8 cellular contexts compared by ENCODE assay signal in the genomic region with DNA sequence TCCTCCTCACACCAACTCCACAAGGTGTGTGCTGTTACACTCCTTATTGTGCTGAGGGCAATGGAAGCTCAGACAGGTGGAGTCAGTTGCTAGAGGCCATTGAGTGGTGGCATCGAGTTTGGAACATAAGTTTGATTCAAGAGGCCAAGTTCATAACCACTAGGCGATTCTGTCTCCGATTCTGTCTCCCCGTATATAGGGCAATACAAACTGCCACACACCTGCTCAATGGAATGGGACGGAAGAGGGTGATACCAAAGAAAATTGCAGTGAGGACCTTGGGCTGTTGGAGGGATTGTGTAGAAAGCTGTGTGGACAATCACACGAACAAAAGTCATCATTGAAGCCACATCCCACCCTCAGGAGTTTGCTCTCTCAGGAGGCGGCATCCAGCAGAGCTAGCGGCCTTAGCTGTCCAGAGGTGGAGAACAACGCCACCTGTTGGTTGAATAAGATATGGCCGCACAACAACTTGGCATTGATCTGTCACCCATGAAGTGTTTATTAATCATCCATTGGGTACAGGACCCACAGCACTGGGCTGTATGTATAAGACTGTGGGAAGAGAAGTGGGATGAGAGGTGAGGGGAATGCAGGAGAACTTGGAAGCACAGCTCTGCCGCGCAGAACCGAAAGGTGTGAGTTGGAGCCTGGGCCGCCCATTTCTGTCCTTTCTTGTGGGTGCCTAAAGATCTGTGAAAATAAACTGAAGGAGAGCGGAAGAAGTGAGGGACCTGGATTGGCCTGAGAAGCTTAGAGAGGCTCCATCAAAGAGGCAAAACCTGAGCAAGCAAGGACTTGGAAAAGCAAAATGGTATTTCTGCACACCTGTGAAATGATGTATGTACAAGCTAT. TPM values are rescaled to one million over a fixed set of nuclear protein-coding genes. Genes with fewer than 3 reads are reported as not detected.
DNase-seq lines count a peak whose midpoint lies in the region; ATAC-seq and TF ChIP-seq lines count a peak whose summit lies in the region.

No MANE protein-coding gene starts in this region.

- no peak overlapping the region for H3K4ac ChIP-seq in trophoblast cell (ENCODE audit: low read depth, low read length)

- ATAC-seq in GM19023 (IDR thresholded peaks at IDR 0.05; ENCODE audit: unreplicated experiment) (peak; percentile 67), Panc1 (peak; percentile 88), gastroesophageal sphincter (peak; percentile 64), HG03565 (IDR thresholded peaks at IDR 0.05; ENCODE audit: unreplicated experiment) (no peak)

- H3K4me1 ChIP-seq in Panc1 (ENCODE audit: control insufficient read depth, insufficient read depth, low read length) (no peaks in the 10 kb centered on the region), gastroesophageal sphincter (no peaks in the 10 kb centered on the region), trophoblast cell (ENCODE audit: control insufficient read depth in 1 of 2, insufficient read depth in 2 of 2, low read length in 2 of 2) (no peaks in the 10 kb centered on the region)

- H3K4me3 ChIP-seq in Panc1 (ENCODE audit: low read depth in 2 of 2, low read length in 2 of 2) (no peak overlapping the region), gastroesophageal sphincter (no peak overlapping the region), trophoblast cell (ENCODE audit: low read depth, low read length) (no peak overlapping the region)

- no peak overlapping the region for H4K91ac ChIP-seq in trophoblast cell (ENCODE audit: low read depth, low read length)

- no peak overlapping the region for H2AFZ ChIP-seq in trophoblast cell (ENCODE audit: insufficient read depth, low read length, poor library complexity)

- TF ChIP-seq CTCF in Panc1 (IDR thresholded peaks at IDR 0.05) (peak; percentile 88), gastroesophageal sphincter (IDR thresholded peaks at IDR 0.05) (peak; percentile 67 to 90 (median 86))

- H3K9ac ChIP-seq in trophoblast cell (ENCODE audit: low read length) = no peak overlapping the region

- DNase-seq in AML-193 (lab: John Stamatoyannopoulos, UW) = peak; percentile 28
- DNase-seq in HuH-7.5 (ENCODE audit: low spot score) = peak; percentile 71
- DNase-seq in Panc1 (ENCODE audit: low read depth, low spot score) = peak; percentile 43
- DNase-seq in activated effector memory CD4-positive, alpha-beta T cell treated with Interleukin-2 at 50 U/mL for 16 hours = peak; percentile 14
- peak; percentile 74 to 89 for DNase-seq in trophoblast cell

- H3K14ac ChIP-seq in trophoblast cell (ENCODE audit: low read length) = no peak overlapping the region

- no peak for TF ChIP-seq POLR2A in gastroesophageal sphincter (IDR thresholded peaks at IDR 0.05)

- no peak overlapping the region for H4K8ac ChIP-seq in trophoblast cell (ENCODE audit: low read depth, low read length)

- H2BK12ac ChIP-seq in trophoblast cell (ENCODE audit: low read length) = no peak overlapping the region

- no peak for TF ChIP-seq EP300 in gastroesophageal sphincter (IDR thresholded peaks at IDR 0.05)

- H3K36me3 ChIP-seq in Panc1 (ENCODE audit: control insufficient read depth, insufficient read depth, low read length) = no peaks in the 10 kb centered on the region
- no peaks in the 10 kb centered on the region for H3K36me3 ChIP-seq in gastroesophageal sphincter
- H3K36me3 ChIP-seq in trophoblast cell (ENCODE audit: control insufficient read depth in 1 of 2, insufficient read depth in 2 of 2, low read length in 2 of 2) = no peaks in the 10 kb centered on the region

- CTCF ChIA-PET in Panc1 (lab: Charles Lee) = interaction anchor here (0.8 to 4.8 kb wide), 8 partner anchors 9 to 296 kb away, joined by 3 to 40 read pairs (median 4); no protein-coding TSS in a partner anchor

- no peaks in the 10 kb centered on the region for H3K79me1 ChIP-seq in trophoblast cell (ENCODE audit: low read length)

- POLR2A ChIA-PET in Panc1 (lab: Charles Lee) = interaction anchor here (1.0 kb wide), 1 partner anchor 86 kb away, joined by 4 read pairs; no protein-coding TSS in a partner anchor

- no peak overlapping the region for H2BK120ac ChIP-seq in trophoblast cell (ENCODE audit: insufficient read depth, low read length, poor library complexity)

- H2AK5ac ChIP-seq in trophoblast cell (ENCODE audit: low read length) = no peak overlapping the region

- no peaks in the 10 kb centered on the region for H3K9me3 ChIP-seq in Panc1 (ENCODE audit: control insufficient read depth, insufficient read depth, low read depth, low read length)
- no peaks in the 10 kb centered on the region for H3K9me3 ChIP-seq in gastroesophageal sphincter
- H3K9me3 ChIP-seq in trophoblast cell (ENCODE audit: insufficient read depth, low read depth, low read length) = peaks cover 3% of the 10 kb centered on the region

- no peaks in the 10 kb centered on the region for H3K79me2 ChIP-seq in trophoblast cell (ENCODE audit: control insufficient read depth, insufficient read depth, low read length, poor library complexity)

- intact Hi-C loops in Panc1 (cut with micrococcal nuclease; ENCODE audit: unreplicated experiment) = loop anchor here (1.0 kb wide), 1 partner anchor 86 kb away; no protein-coding TSS in a partner anchor

- peaks cover 10% of the 10 kb centered on the region for H3K27me3 ChIP-seq in Panc1 (ENCODE audit: control insufficient read depth, insufficient read depth, low read length)
- peaks cover 83% of the 10 kb centered on the region for H3K27me3 ChIP-seq in gastroesophageal sphincter
- H3K27me3 ChIP-seq in trophoblast cell (ENCODE audit: insufficient read depth, low read length) = peaks cover 17% of the 10 kb centered on the region

- no peak overlapping the region for H3K4me2 ChIP-seq in trophoblast cell (ENCODE audit: low read length)

- 36 to 37% methylated on average over 11 to 13 of the region's 15 CpGs for WGBS in gastroesophageal sphincter (ENCODE audit: low coverage in 1 of 2), 2 donors
- no CpG with 5 or more reads among the region's 15 CpGs for WGBS in trophoblast cell (ENCODE audit: extremely low coverage, insufficient coverage, insufficient read length)

- no peak overlapping the region for H3K27ac ChIP-seq in Panc1 (ENCODE audit: low read length)
- H3K27ac ChIP-seq in gastroesophageal sphincter = no peak overlapping the region
- no peak overlapping the region for H3K27ac ChIP-seq in trophoblast cell (ENCODE audit: low read depth, low read length)

- no TSS peak for BruUV-seq in Panc1 (replicated peaks; lab: Mats Ljungman, UMichigan)

- in situ Hi-C loops in Panc1 (cut with HindIII; ENCODE audit: low pct_unique_long_range_greater_than_20kb, low sequenced_read_pairs) = no loop called here

- H2BK5ac ChIP-seq in trophoblast cell (ENCODE audit: low read depth, low read length, poor library complexity) = no peak overlapping the region

- no peak overlapping the region for H3K18ac ChIP-seq in trophoblast cell (ENCODE audit: low read length)

- no peak overlapping the region for H4K12ac ChIP-seq in trophoblast cell (ENCODE audit: low read depth, low read length)

- H3K23ac ChIP-seq in trophoblast cell (ENCODE audit: low read length) = no peak overlapping the region

RNA-seq across cellular contexts. Expression of a gene that starts 16.1 kb away (rescaled TPM):
- total RNA-seq in Panc1 (2021; ENCODE audit: unreplicated experiment) (not detected), gastroesophageal sphincter (not detected)
- not detected for polyA plus RNA-seq in Panc1 (2012; ENCODE audit: insufficient read length)
- polyA plus RNA-seq in trophoblast cell (2013) = not detected in 2 replicates

RNA-seq across cellular contexts. Expression of a gene that starts 27.0 kb away (rescaled TPM):
- total RNA-seq in Panc1 (2021; ENCODE audit: unreplicated experiment) (not detected), gastroesophageal sphincter (10 to 100 TPM in 1 of 4 donors, 1 to 10 TPM in 2, under 1 TPM in 1; 0.15 to 23.2 (median 3.8) TPM)
- polyA plus RNA-seq in Panc1 (2012; ENCODE audit: insufficient read length) = not detected
- 102 and 105 TPM in 2 replicates for polyA plus RNA-seq in trophoblast cell (2013)

Comparison
In these comparisons a context has a peak if more than half of its experiments do, and no peak if none do; other contexts are left out.
1. DNase-seq: peak in every context shown above with its lines; median percentile 82 in trophoblast cell; 71 in HuH-7.5; 43 in Panc1; 28 in AML-193; 14 in activated effector memory CD4-positive, alpha-beta T cell treated with Interleukin-2 at 50 U/mL for 16 hours.